Comparison of ENCODE assay signal across 8 cellular contexts in the genomic region with DNA sequence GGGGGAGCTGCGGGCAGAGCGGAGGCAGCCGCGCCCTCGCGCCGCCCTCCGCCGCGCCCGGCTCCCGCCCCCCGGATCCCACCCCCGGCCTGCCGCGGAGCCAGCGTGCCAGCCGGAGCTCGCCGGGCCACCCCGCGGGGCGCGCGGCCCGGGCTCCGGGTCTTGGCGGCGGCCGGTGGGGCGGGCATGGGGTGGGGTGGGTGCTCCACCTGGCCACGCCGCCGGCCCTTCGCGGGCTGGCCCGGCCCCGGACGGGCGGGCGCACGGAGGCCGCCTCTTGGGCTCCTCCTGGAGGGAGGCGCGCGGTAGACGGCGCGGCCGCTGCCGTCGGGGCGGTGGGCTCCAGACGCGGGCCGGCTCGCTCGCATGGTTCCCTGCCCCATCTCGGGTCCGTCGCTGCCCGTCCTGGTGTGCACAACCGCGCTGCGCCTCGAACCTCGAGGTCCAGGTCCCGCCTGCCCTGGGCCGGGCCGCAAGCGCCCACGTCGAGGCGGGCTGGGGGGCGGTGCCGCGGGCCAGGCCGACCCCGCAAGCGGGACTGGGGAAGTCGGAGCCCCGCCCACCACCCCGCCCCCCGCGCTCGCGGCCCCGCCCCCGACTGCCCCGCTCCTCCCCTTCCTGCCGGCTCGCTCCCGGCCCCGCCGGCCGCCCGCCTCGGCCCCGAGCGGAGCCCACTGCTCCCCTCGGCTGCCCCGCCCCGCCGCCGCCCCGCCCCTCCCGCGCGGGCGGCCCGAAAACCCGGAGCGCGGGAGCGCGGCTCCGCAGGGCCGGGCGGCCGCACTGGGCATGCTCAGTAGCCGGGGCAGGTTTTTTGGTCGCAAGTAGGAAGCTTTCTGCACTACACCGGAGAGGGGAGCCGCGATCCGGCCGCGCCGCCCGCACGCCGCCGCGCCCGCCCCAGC. TPM values are rescaled to one million over a fixed set of nuclear protein-coding genes. Genes with fewer than 3 reads are reported as not detected.
DNase-seq lines count a peak whose midpoint lies in the region; ATAC-seq and TF ChIP-seq lines count a peak whose summit lies in the region.

A gene with protein sequence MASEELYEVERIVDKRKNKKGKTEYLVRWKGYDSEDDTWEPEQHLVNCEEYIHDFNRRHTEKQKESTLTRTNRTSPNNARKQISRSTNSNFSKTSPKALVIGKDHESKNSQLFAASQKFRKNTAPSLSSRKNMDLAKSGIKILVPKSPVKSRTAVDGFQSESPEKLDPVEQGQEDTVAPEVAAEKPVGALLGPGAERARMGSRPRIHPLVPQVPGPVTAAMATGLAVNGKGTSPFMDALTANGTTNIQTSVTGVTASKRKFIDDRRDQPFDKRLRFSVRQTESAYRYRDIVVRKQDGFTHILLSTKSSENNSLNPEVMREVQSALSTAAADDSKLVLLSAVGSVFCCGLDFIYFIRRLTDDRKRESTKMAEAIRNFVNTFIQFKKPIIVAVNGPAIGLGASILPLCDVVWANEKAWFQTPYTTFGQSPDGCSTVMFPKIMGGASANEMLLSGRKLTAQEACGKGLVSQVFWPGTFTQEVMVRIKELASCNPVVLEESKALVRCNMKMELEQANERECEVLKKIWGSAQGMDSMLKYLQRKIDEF (plus strand): TSS at position 814 of the 902 bp plus-strand sequence. CDS start 380 bp downstream, outside the sequence.

- no peak for TF ChIP-seq CTCF in GM10266 (IDR thresholded peaks at IDR 0.05; ENCODE audit: control insufficient read depth, insufficient read depth, low read depth, missing control alignments)
- no peak for TF ChIP-seq CTCF in SU-DHL-6 (IDR thresholded peaks at IDR 0.05; ENCODE audit: insufficient read depth, low read length, poor library complexity, severe bottlenecking)
- TF ChIP-seq CTCF in tibial artery (IDR thresholded peaks at IDR 0.05) = peak; percentile 27 to 32

- H3K27ac ChIP-seq in SU-DHL-6 (ENCODE audit: low read depth, low read length) (no peak within 1 kb of the TSS), trophoblast cell (ENCODE audit: low read depth, low read length) (peak within 1 kb of the TSS; percentile 98), tibial artery (peak within 1 kb of the TSS; percentile 85 to 86)

- WGBS in trophoblast cell (ENCODE audit: extremely low coverage, insufficient coverage, insufficient read length) = no CpG with 5 or more reads among the region's 135 CpGs

- H3K9me3 ChIP-seq in SU-DHL-6 (ENCODE audit: insufficient read depth, low read length) (peaks cover 9% of the 10 kb centered on the region; the same call in 1 of the 2 replicates), trophoblast cell (ENCODE audit: insufficient read depth, low read depth, low read length) (no peaks in the 10 kb centered on the region), tibial artery (no peaks in the 10 kb centered on the region)

- H3K4me1 ChIP-seq in trophoblast cell (ENCODE audit: control insufficient read depth in 1 of 2, insufficient read depth in 2 of 2, low read length in 2 of 2) = peaks cover 5 to 8% of the 10 kb centered on the region in 2 experiments
- H3K4me1 ChIP-seq in tibial artery = peaks cover 0 to 28% (median 7%) of the 10 kb centered on the region in 4 donors

- H2AFZ ChIP-seq in SU-DHL-6 (ENCODE audit: low read depth, low read length, severe bottlenecking) = no peak within 1 kb of the TSS
- H2AFZ ChIP-seq in trophoblast cell (ENCODE audit: insufficient read depth, low read length, poor library complexity) = peak within 1 kb of the TSS; percentile 96

- peak; percentile 75 for ATAC-seq in HG02642 (IDR thresholded peaks at IDR 0.05; ENCODE audit: poor library complexity, unreplicated experiment)
- ATAC-seq in Right ventricle myocardium superior (ENCODE audit: poor library complexity) = peak; percentile 93

- H4K8ac ChIP-seq in trophoblast cell (ENCODE audit: low read depth, low read length) = peak within 1 kb of the TSS; percentile 91

- peaks cover 5% of the 10 kb centered on the region; the same call in 1 of the 2 replicates for H3K27me3 ChIP-seq in SU-DHL-6 (ENCODE audit: low read length)
- H3K27me3 ChIP-seq in trophoblast cell (ENCODE audit: insufficient read depth, low read length) = no peaks in the 10 kb centered on the region
- H3K27me3 ChIP-seq in tibial artery = no peaks in the 10 kb centered on the region

- H3K14ac ChIP-seq in trophoblast cell (ENCODE audit: low read length) = peak within 1 kb of the TSS; percentile 99

- H3K36me3 ChIP-seq in SU-DHL-6 (ENCODE audit: low read length) = peaks cover 9% of the 10 kb centered on the region; the same call in 1 of the 2 replicates
- H3K36me3 ChIP-seq in trophoblast cell (ENCODE audit: control insufficient read depth in 1 of 2, insufficient read depth in 2 of 2, low read length in 2 of 2) = no peaks in the 10 kb centered on the region
- no peaks in the 10 kb centered on the region for H3K36me3 ChIP-seq in tibial artery

- H3K4me2 ChIP-seq in SU-DHL-6 (ENCODE audit: low read depth, low read length, poor library complexity, severe bottlenecking) (peak within 1 kb of the TSS; percentile 70), trophoblast cell (ENCODE audit: low read length) (peak within 1 kb of the TSS; percentile 92)

- DNase-seq in GM10266 (ENCODE audit: extremely low spot score) (peak; percentile 98), NCI-H1105 treated with DMSO at 0.1 percent for 48 hours (lab: John Stamatoyannopoulos, UW) (peak; percentile 81), Right ventricle myocardium superior (peak; percentile 92), trophoblast cell (peak; percentile 83 to 96), tibial artery (peak; percentile 77 to 94)
- DNase-seq in activated naive CD8-positive, alpha-beta T cell treated with anti-CD3 and anti-CD28 coated beads for 36 hours = peak; percentile 95

- peaks cover 33% of the 10 kb centered on the region for H3K79me2 ChIP-seq in SU-DHL-6 (ENCODE audit: insufficient read depth, low read length)
- peaks cover 17% of the 10 kb centered on the region for H3K79me2 ChIP-seq in trophoblast cell (ENCODE audit: control insufficient read depth, insufficient read depth, low read length, poor library complexity)

- H3K4me3 ChIP-seq in SU-DHL-6 (ENCODE audit: insufficient read depth, low read length, poor library complexity, severe bottlenecking) = peak within 1 kb of the TSS; percentile 60
- H3K4me3 ChIP-seq in trophoblast cell (ENCODE audit: low read depth, low read length) = peak within 1 kb of the TSS; percentile 94
- peak within 1 kb of the TSS; percentile 84 to 88 for H3K4me3 ChIP-seq in tibial artery

- peak within 1 kb of the TSS; percentile 96 for H2BK5ac ChIP-seq in trophoblast cell (ENCODE audit: low read depth, low read length, poor library complexity)

- H2BK12ac ChIP-seq in trophoblast cell (ENCODE audit: low read length) = peak within 1 kb of the TSS; percentile 93

- H2BK120ac ChIP-seq in trophoblast cell (ENCODE audit: insufficient read depth, low read length, poor library complexity) = peak within 1 kb of the TSS; percentile 97

- peak within 1 kb of the TSS; percentile 94 for H3K27ac Mint-ChIP-seq in activated naive CD8-positive, alpha-beta T cell treated with anti-CD3 and anti-CD28 coated beads for 36 hours

- peaks cover 33% of the 10 kb centered on the region for H4K20me1 ChIP-seq in SU-DHL-6 (ENCODE audit: low read depth, low read length)

- peak within 1 kb of the TSS; percentile 92 for H3K4me3 Mint-ChIP-seq in activated naive CD8-positive, alpha-beta T cell treated with anti-CD3 and anti-CD28 coated beads for 36 hours

- H3K9me3 Mint-ChIP-seq in activated naive CD8-positive, alpha-beta T cell treated with anti-CD3 and anti-CD28 coated beads for 36 hours = peaks cover 41% of the 10 kb centered on the region

- peak within 1 kb of the TSS; percentile 99 for H3K18ac ChIP-seq in trophoblast cell (ENCODE audit: low read length)

- peaks cover 17% of the 10 kb centered on the region for H3K79me1 ChIP-seq in trophoblast cell (ENCODE audit: low read length)

- H3K9me2 ChIP-seq in SU-DHL-6 (replicated peaks; ENCODE audit: insufficient read depth, low read length) = no peaks in the 10 kb centered on the region

- H3K27me3 Mint-ChIP-seq in activated naive CD8-positive, alpha-beta T cell treated with anti-CD3 and anti-CD28 coated beads for 36 hours = peaks cover 5% of the 10 kb centered on the region

- H3K36me3 Mint-ChIP-seq in activated naive CD8-positive, alpha-beta T cell treated with anti-CD3 and anti-CD28 coated beads for 36 hours = peaks cover 33% of the 10 kb centered on the region

- H3F3A ChIP-seq in SU-DHL-6 (ENCODE audit: insufficient read depth) = peaks cover 9% of the 10 kb centered on the region

- H3K9ac ChIP-seq in SU-DHL-6 (ENCODE audit: low read length) (peak within 1 kb of the TSS; percentile 47), trophoblast cell (ENCODE audit: low read length) (peak within 1 kb of the TSS; percentile 96)

- H3K4me1 Mint-ChIP-seq in activated naive CD8-positive, alpha-beta T cell treated with anti-CD3 and anti-CD28 coated beads for 36 hours = peaks cover 58% of the 10 kb centered on the region

- peak within 1 kb of the TSS; percentile 94 for H3K4ac ChIP-seq in trophoblast cell (ENCODE audit: low read depth, low read length)

- H3K23ac ChIP-seq in trophoblast cell (ENCODE audit: low read length) = peak within 1 kb of the TSS; percentile 8

- peak within 1 kb of the TSS; percentile 6 for H2AK5ac ChIP-seq in trophoblast cell (ENCODE audit: low read length)

- peak within 1 kb of the TSS; percentile 99 for H4K91ac ChIP-seq in trophoblast cell (ENCODE audit: low read depth, low read length)

- H4K12ac ChIP-seq in trophoblast cell (ENCODE audit: low read depth, low read length) = peak within 1 kb of the TSS; percentile 96

- intact Hi-C loops in Right ventricle myocardium superior (cut with DNase I) (loop anchor here (10.0 kb wide), 2 partner anchors 131 to 159 kb away; no protein-coding TSS in a partner anchor), tibial artery (cut with DNase I; ENCODE audit: low total_unique reads) (loop anchor here (5.0 kb wide), 2 partner anchors 129 to 424 kb away; no protein-coding TSS in a partner anchor)

RNA-seq across cellular contexts. Expression of the gene that starts here (rescaled TPM):
- 10 to 100 TPM; 38.8 to 40.5 TPM for total RNA-seq in activated naive CD8-positive, alpha-beta T cell treated with anti-CD3 and anti-CD28 coated beads for 36 hours
- total RNA-seq in Right ventricle myocardium superior = 27.2 TPM
- 136 and 138 TPM in 2 replicates for polyA plus RNA-seq in trophoblast cell (2013)

Comparison
In these comparisons a context has a peak if more than half of its experiments do, and no peak if none do; other contexts are left out.
1. CTCF ChIP-seq: peak in tibial artery (2 of 2); none in GM10266 (single experiment) and SU-DHL-6 (single experiment).
2. Peak in every context shown above with its lines, with median percentiles within 50 percentile points of each other: DNase-seq and H3K4me3 ChIP-seq.